Comparison of ENCODE assay signal across 9 cellular contexts in genomic region chr9:137190315-137190853, GRCh38. TPM values are rescaled to one million over a fixed set of nuclear protein-coding genes. Genes with fewer than 3 reads are reported as not detected.
DNase-seq lines count a peak whose midpoint lies in the region; ATAC-seq and TF ChIP-seq lines count a peak whose summit lies in the region.
"Had no signal": no experiment of that assay in that cellular context is flagged by ENCODE, and none has a peak within 500 bp of the region (broad histone marks: within the 10 kb centered on the region; RNA-seq: fewer than 3 reads in every experiment).

No MANE protein-coding gene starts in this region.

- H3K4me1 Mint-ChIP-seq in activated CD4-positive, alpha-beta T cell treated with anti-CD3 and anti-CD28 coated beads, Interleukin-2, amount 10 ng/mL, durations not matched to agents 7 days and 5 days: peaks cover 34% of the 10 kb centered on the region
- peaks cover 32 to 61% of the 10 kb centered on the region in 2 donors for H3K4me1 Mint-ChIP-seq in stimulated activated naive B cell treated with anti-CD40 and anti-IgM and Interleukin-4, amounts not matched to agents 10 μg/mL and 1 μg/mL and 100 μg/mL, for 72 hours

- H3K27ac ChIP-seq in VCaP (peak overlapping the region; percentile 97), ascending aorta (peak overlapping the region in 1 of 2 donors; percentile 86)

- H3K9me3 Mint-ChIP-seq in activated CD4-positive, alpha-beta T cell treated with anti-CD3 and anti-CD28 coated beads, Interleukin-2, amount 10 ng/mL, durations not matched to agents 7 days and 5 days: no peaks in the 10 kb centered on the region
- no peaks in the 10 kb centered on the region for H3K9me3 Mint-ChIP-seq in stimulated activated naive B cell treated with anti-CD40 and anti-IgM and Interleukin-4, amounts not matched to agents 10 μg/mL and 1 μg/mL and 100 μg/mL, for 72 hours

- peaks cover 23 to 38% of the 10 kb centered on the region in 2 donors for H3K4me1 ChIP-seq in ascending aorta

- H3K27me3 Mint-ChIP-seq in activated CD4-positive, alpha-beta T cell treated with anti-CD3 and anti-CD28 coated beads, Interleukin-2, amount 10 ng/mL, durations not matched to agents 7 days and 5 days: no peaks in the 10 kb centered on the region
- no peaks in the 10 kb centered on the region for H3K27me3 Mint-ChIP-seq in stimulated activated naive B cell treated with anti-CD40 and anti-IgM and Interleukin-4, amounts not matched to agents 10 μg/mL and 1 μg/mL and 100 μg/mL, for 72 hours

- peaks cover 3% of the 10 kb centered on the region for H3K36me3 Mint-ChIP-seq in activated CD4-positive, alpha-beta T cell treated with anti-CD3 and anti-CD28 coated beads, Interleukin-2, amount 10 ng/mL, durations not matched to agents 7 days and 5 days (ENCODE audit: low read depth)
- peaks cover 7 to 31% of the 10 kb centered on the region in 2 donors for H3K36me3 Mint-ChIP-seq in stimulated activated naive B cell treated with anti-CD40 and anti-IgM and Interleukin-4, amounts not matched to agents 10 μg/mL and 1 μg/mL and 100 μg/mL, for 72 hours

- intact Hi-C loops in ascending aorta (cut with DNase I): no loop called here

- H3K4me3 ChIP-seq in fibroblast of the aortic adventitia (ENCODE audit: low read depth, low read length): peak overlapping the region; percentile 96
- H3K4me3 ChIP-seq in ascending aorta: peak overlapping the region in 1 of 2 donors; percentile 91

- peaks cover 19 to 30% of the 10 kb centered on the region in 2 donors for H3K36me3 ChIP-seq in ascending aorta

- no peak for DNase-seq in activated CD4-positive, alpha-beta T cell treated with anti-CD3 and anti-CD28 coated beads, Interleukin-2, amount 10 ng/mL, durations not matched to agents 7 days and 5 days
- DNase-seq in activated CD4-positive, alpha-beta T cell treated with anti-CD3 and anti-CD28 coated beads, Interleukin-2, amount 50 U/mL, for 1 hour: no peak
- DNase-seq in fibroblast of the aortic adventitia (ENCODE audit: low read depth) (no peak), pons (ENCODE audit: low spot score) (no peak), ascending aorta (ENCODE audit: low spot score in 2 of 2) (no peak)
- no peak for DNase-seq in stimulated activated naive B cell treated with anti-CD40 and anti-IgM and Interleukin-4, amounts not matched to agents 10 μg/mL and 1 μg/mL and 100 μg/mL, for 72 hours
- DNase-seq: stimulated activated CD4-positive, alpha-beta T cell treated with anti-CD3 and anti-CD28 coated beads, Interleukin-2, amount 100 ng/mL, for 48 hours had no signal

- no peaks in the 10 kb centered on the region for H3K9me3 ChIP-seq in ascending aorta

- CTCF ChIA-PET in activated CD4-positive, alpha-beta T cell treated with anti-CD3 and anti-CD28 coated beads, Interleukin-2, amount 10 ng/mL, durations not matched to agents 7 days and 5 days (lab: Charles Lee): interaction anchor here (0.8 to 2.2 kb wide), 5 partner anchors 8 to 94 kb away, joined by 3 to 11 read pairs (median 4); no protein-coding TSS in a partner anchor

- POLR2A ChIA-PET in activated CD4-positive, alpha-beta T cell treated with anti-CD3 and anti-CD28 coated beads, Interleukin-2, amount 10 ng/mL, durations not matched to agents 7 days and 5 days (lab: Charles Lee): no interaction called here

- peak overlapping the region; percentile 19 for H3K27ac Mint-ChIP-seq in activated CD4-positive, alpha-beta T cell treated with anti-CD3 and anti-CD28 coated beads, Interleukin-2, amount 10 ng/mL, durations not matched to agents 7 days and 5 days
- H3K27ac Mint-ChIP-seq in stimulated activated naive B cell treated with anti-CD40 and anti-IgM and Interleukin-4, amounts not matched to agents 10 μg/mL and 1 μg/mL and 100 μg/mL, for 72 hours: peak overlapping the region; percentile 91

- ATAC-seq in stimulated activated naive B cell treated with anti-CD40 and anti-IgM and Interleukin-4, amounts not matched to agents 10 μg/mL and 1 μg/mL and 100 μg/mL, for 72 hours (replicated peaks): no peak
- ATAC-seq in HG03571 (IDR thresholded peaks at IDR 0.05; ENCODE audit: unreplicated experiment): no peak

- peak overlapping the region; percentile 96 for H3K4me3 Mint-ChIP-seq in activated CD4-positive, alpha-beta T cell treated with anti-CD3 and anti-CD28 coated beads, Interleukin-2, amount 10 ng/mL, durations not matched to agents 7 days and 5 days
- peak overlapping the region; percentile 97 to 98 for H3K4me3 Mint-ChIP-seq in stimulated activated naive B cell treated with anti-CD40 and anti-IgM and Interleukin-4, amounts not matched to agents 10 μg/mL and 1 μg/mL and 100 μg/mL, for 72 hours

- TF ChIP-seq CTCF in VCaP (conservative IDR thresholded peaks at IDR 0.05): peak; percentile 42
- no peak for TF ChIP-seq CTCF in fibroblast of the aortic adventitia (IDR thresholded peaks at IDR 0.05; ENCODE audit: insufficient read depth, low read length)
- TF ChIP-seq CTCF in ascending aorta (IDR thresholded peaks at IDR 0.05): no peak

- H3K27me3 ChIP-seq in ascending aorta: no peaks in the 10 kb centered on the region

RNA-seq across cellular contexts. Expression of gene SSNA1, which starts 1.9 kb away (rescaled TPM):
- 10 to 100 TPM; 74.8 to 81.3 TPM for total RNA-seq in activated CD4-positive, alpha-beta T cell treated with anti-CD3 and anti-CD28 coated beads, Interleukin-2, amount 10 ng/mL, durations not matched to agents 7 days and 5 days
- total RNA-seq in fibroblast of the aortic adventitia (ENCODE audit: low replicate concordance): 43.5 and 51.5 TPM in 2 replicates
- 123 TPM for total RNA-seq in ascending aorta

RNA-seq across cellular contexts. Expression of gene ANAPC2, which starts 2.0 kb away (rescaled TPM):
- 10 to 100 TPM; 61.3 to 76.1 TPM for total RNA-seq in activated CD4-positive, alpha-beta T cell treated with anti-CD3 and anti-CD28 coated beads, Interleukin-2, amount 10 ng/mL, durations not matched to agents 7 days and 5 days
- total RNA-seq in fibroblast of the aortic adventitia (ENCODE audit: low replicate concordance) (25.7 and 28.0 TPM in 2 replicates), ascending aorta (24.1 TPM)

RNA-seq across cellular contexts. Expression of gene TPRN, which starts 10.2 kb away (rescaled TPM):
- total RNA-seq in activated CD4-positive, alpha-beta T cell treated with anti-CD3 and anti-CD28 coated beads, Interleukin-2, amount 10 ng/mL, durations not matched to agents 7 days and 5 days: 1 to 10 TPM; 8.9 TPM
- 8.0 and 10.5 TPM in 2 replicates for total RNA-seq in fibroblast of the aortic adventitia (ENCODE audit: low replicate concordance)
- total RNA-seq in ascending aorta: 2.8 TPM

RNA-seq across cellular contexts. Expression of gene TMEM203, which starts 15.1 kb away (rescaled TPM):
- total RNA-seq in activated CD4-positive, alpha-beta T cell treated with anti-CD3 and anti-CD28 coated beads, Interleukin-2, amount 10 ng/mL, durations not matched to agents 7 days and 5 days: 10 to 100 TPM; 28.5 to 34.0 TPM
- 32.3 and 34.7 TPM in 2 replicates for total RNA-seq in fibroblast of the aortic adventitia (ENCODE audit: low replicate concordance)
- 24.3 TPM for total RNA-seq in ascending aorta

RNA-seq across cellular contexts. Expression of gene NDOR1, which starts 15.1 kb away (rescaled TPM):
- total RNA-seq in activated CD4-positive, alpha-beta T cell treated with anti-CD3 and anti-CD28 coated beads, Interleukin-2, amount 10 ng/mL, durations not matched to agents 7 days and 5 days: 10 to 100 TPM; 38.4 to 44.2 TPM
- total RNA-seq in fibroblast of the aortic adventitia (ENCODE audit: low replicate concordance): 8.5 and 8.6 TPM in 2 replicates
- 27.0 TPM for total RNA-seq in ascending aorta
